ENCODE assay signal across 16 cellular contexts in the genomic region with DNA sequence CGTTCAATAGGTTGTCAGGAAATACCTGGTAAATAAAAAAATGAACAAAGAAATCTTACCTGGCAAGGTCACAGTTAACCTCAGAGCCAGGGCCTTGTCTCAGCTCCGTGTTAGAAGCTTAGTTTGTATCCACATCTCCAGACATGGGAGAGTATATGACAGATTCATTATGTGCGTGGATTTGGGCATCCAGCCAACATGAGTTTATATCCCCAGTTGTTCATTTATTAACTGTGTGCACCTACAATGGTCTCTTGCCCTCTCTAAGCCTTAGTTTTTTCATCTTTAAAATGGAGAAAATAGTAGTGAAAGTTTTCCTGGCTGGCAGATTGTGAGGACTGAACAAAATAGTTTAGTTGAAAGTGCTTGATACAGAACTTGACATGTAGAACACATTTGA.
"Had no signal": no experiment of that assay in that cellular context is flagged by ENCODE, and none has a peak within 500 bp of the region (broad histone marks: within the 10 kb centered on the region; RNA-seq: fewer than 3 reads in every experiment).

No MANE protein-coding gene starts in this region.

- H3K27ac Mint-ChIP-seq: activated naive CD4-positive, alpha-beta T cell treated with anti-CD3 and anti-CD28 coated beads, Interleukin-2, amount 50 U/mL, for 24 hours; mesothelial cell of epicardium; naive thymus-derived CD8-positive, alpha-beta T cell; neural progenitor cell; stimulated activated naive B cell treated with anti-CD40 and anti-IgM and Interleukin-4, amounts not matched to agents 10 μg/mL and 1 μg/mL and 100 μg/mL, for 72 hours had no signal

- H3K27me3 Mint-ChIP-seq: activated naive CD4-positive, alpha-beta T cell treated with anti-CD3 and anti-CD28 coated beads, Interleukin-2, amount 50 U/mL, for 24 hours; stimulated activated naive B cell treated with anti-CD40 and anti-IgM and Interleukin-4, amounts not matched to agents 10 μg/mL and 1 μg/mL and 100 μg/mL, for 72 hours had no signal

- DNase-seq: activated CD4-positive, alpha-beta T cell treated with anti-CD3 and anti-CD28 coated beads for 1 hour; activated gamma-delta T cell treated with Interleukin-2 at 50 U/mL for 16 hours; activated T-cell treated with anti-CD3 and anti-CD28 coated beads, Interleukin-2, amount 50 U/mL, for 1 hour; body of pancreas; heart right ventricle; kidney; left lung; naive thymus-derived CD8-positive, alpha-beta T cell; stimulated activated CD4-positive, alpha-beta T cell treated with anti-CD3 and anti-CD28 coated beads, Interleukin-15, amount 100 ng/mL, for 24 hours; stimulated activated CD8-positive, alpha-beta memory T cell treated with anti-CD3 and anti-CD28 coated beads, Interleukin-4, amount 100 ng/mL, for 48 hours; stimulated activated naive B cell treated with anti-CD40 and anti-IgM and Interleukin-4, amounts not matched to agents 10 μg/mL and 1 μg/mL and 100 μg/mL, for 72 hours; trophoblast cell had no signal

- H3K9me3 Mint-ChIP-seq: activated naive CD4-positive, alpha-beta T cell treated with anti-CD3 and anti-CD28 coated beads, Interleukin-2, amount 50 U/mL, for 24 hours; mesothelial cell of epicardium; neural progenitor cell; stimulated activated naive B cell treated with anti-CD40 and anti-IgM and Interleukin-4, amounts not matched to agents 10 μg/mL and 1 μg/mL and 100 μg/mL, for 72 hours had no signal

- H3K4me1 Mint-ChIP-seq: activated naive CD4-positive, alpha-beta T cell treated with anti-CD3 and anti-CD28 coated beads, Interleukin-2, amount 50 U/mL, for 24 hours; naive thymus-derived CD8-positive, alpha-beta T cell had no signal

- H3K36me3 Mint-ChIP-seq: activated naive CD4-positive, alpha-beta T cell treated with anti-CD3 and anti-CD28 coated beads, Interleukin-2, amount 50 U/mL, for 24 hours; mesothelial cell of epicardium; naive thymus-derived CD8-positive, alpha-beta T cell; neural progenitor cell; stimulated activated naive B cell treated with anti-CD40 and anti-IgM and Interleukin-4, amounts not matched to agents 10 μg/mL and 1 μg/mL and 100 μg/mL, for 72 hours had no signal

- ATAC-seq: body of pancreas; heart right ventricle; naive thymus-derived CD8-positive, alpha-beta T cell; sciatic nerve; stimulated activated naive B cell treated with anti-CD40 and anti-IgM and Interleukin-4, amounts not matched to agents 10 μg/mL and 1 μg/mL and 100 μg/mL, for 72 hours had no signal

- H3K4me3 Mint-ChIP-seq: activated naive CD4-positive, alpha-beta T cell treated with anti-CD3 and anti-CD28 coated beads, Interleukin-2, amount 50 U/mL, for 24 hours; mesothelial cell of epicardium; naive thymus-derived CD8-positive, alpha-beta T cell; neural progenitor cell; stimulated activated naive B cell treated with anti-CD40 and anti-IgM and Interleukin-4, amounts not matched to agents 10 μg/mL and 1 μg/mL and 100 μg/mL, for 72 hours had no signal
